ENCODE assay signal across 1 cellular context in genomic region chr10:80078448-80079311, GRCh38.
A peak's percentile ranks its signal among the peaks of the same experiment; 100 is the strongest.
TF ChIP-seq lines count a peak whose summit lies in the region.

Gene TMEM254 (plus strand): TSS chr10:80078665. CDS start chr10:80078700, 35 bp downstream.

TF ChIP-seq in HepG2, 621 proteins besides CTCF, POLR2A, EP300 and RAD21 (continued from another document and continues in another):
- TF ChIP-seq HNF1A (IDR thresholded peaks at IDR 0.05; ENCODE audit: low read depth) (no peak), HNF1A (CRISPR knock-in tag; IDR thresholded peaks at IDR 0.05; ENCODE audit: borderline replicate concordance) (peak; percentile 48; the same call in 1 of the 2 replicates), NFYC (CRISPR knock-in tag; IDR thresholded peaks at IDR 0.05) (no peak), CBX2 (IDR thresholded peaks at IDR 0.05; ENCODE audit: low read depth, low read length) (no peak), CBX2 (CRISPR knock-in tag; IDR thresholded peaks at IDR 0.05; ENCODE audit: low read depth) (no peak), SOX6 (IDR thresholded peaks at IDR 0.05) (no peak), SOX6 (CRISPR knock-in tag; IDR thresholded peaks at IDR 0.05) (no peak; the same call in 1 of the 2 replicates), ZNF432 (CRISPR knock-in tag; IDR thresholded peaks at IDR 0.05; ENCODE audit: borderline replicate concordance) (no peak), CHD2 (IDR thresholded peaks at IDR 0.05; ENCODE audit: low read depth, low read length) (no peak), PHF8 (CRISPR knock-in tag; IDR thresholded peaks at IDR 0.05) (peak; percentile 95), DMTF1 (CRISPR knock-in tag; IDR thresholded peaks at IDR 0.05) (no peak), ZNF83 (CRISPR knock-in tag; IDR thresholded peaks at IDR 0.05; ENCODE audit: borderline replicate concordance) (no peak), ZNF382 (CRISPR knock-in tag; IDR thresholded peaks at IDR 0.05; ENCODE audit: borderline replicate concordance) (no peak), ZNF576 (CRISPR knock-in tag; IDR thresholded peaks at IDR 0.05) (no peak), HOXA7 (CRISPR knock-in tag; IDR thresholded peaks at IDR 0.05) (no peak), GPBP1L1 (CRISPR knock-in tag; IDR thresholded peaks at IDR 0.05) (no peak), CENPX (CRISPR knock-in tag; IDR thresholded peaks at IDR 0.05) (no peak), ZNF720 (CRISPR knock-in tag; IDR thresholded peaks at IDR 0.05) (no peak), ZNF878 (CRISPR knock-in tag; IDR thresholded peaks at IDR 0.05) (no peak), MAX (IDR thresholded peaks at IDR 0.05) (peak; percentile 47; the same call in 1 of the 2 replicates), ESRRA (CRISPR knock-in tag; IDR thresholded peaks at IDR 0.05; ENCODE audit: low read depth) (no peak), WIZ (CRISPR knock-in tag; IDR thresholded peaks at IDR 0.05) (no peak), ZNF792 (CRISPR knock-in tag; IDR thresholded peaks at IDR 0.05) (peak; percentile 7; the same call in 1 of the 2 replicates), ZSCAN9 (CRISPR knock-in tag; IDR thresholded peaks at IDR 0.05; ENCODE audit: borderline replicate concordance) (peak; percentile 28; the same call in 1 of the 2 replicates), TFDP1 (CRISPR knock-in tag; IDR thresholded peaks at IDR 0.05; ENCODE audit: borderline replicate concordance) (peak; percentile 34; the same call in 1 of the 2 replicates), U2AF1 (optimal IDR thresholded peaks at IDR 0.05; ENCODE audit: low read depth, low read length) (peak; percentile 86), FOSL1 (CRISPR knock-in tag; IDR thresholded peaks at IDR 0.05; ENCODE audit: borderline replicate concordance) (no peak), ZNF543 (CRISPR knock-in tag; IDR thresholded peaks at IDR 0.05) (no peak), ZBTB7B (CRISPR knock-in tag; IDR thresholded peaks at IDR 0.05) (peak; percentile 19; the same call in 1 of the 2 replicates), ISL2 (CRISPR knock-in tag; IDR thresholded peaks at IDR 0.05) (no peak), ZNF777 (CRISPR knock-in tag; IDR thresholded peaks at IDR 0.05) (peak; percentile 79), NR2F2 (IDR thresholded peaks at IDR 0.05; ENCODE audit: borderline replicate concordance, low read depth) (no peak), PCBP1 (IDR thresholded peaks at IDR 0.05; ENCODE audit: borderline replicate concordance, low read depth, low read length) (no peak), SOX5 (CRISPR knock-in tag; IDR thresholded peaks at IDR 0.05; ENCODE audit: borderline replicate concordance) (no peak; the same call in 1 of the 2 replicates), SRY (CRISPR knock-in tag; IDR thresholded peaks at IDR 0.05) (peak; percentile 72; the same call in 1 of the 2 replicates), SNAPC5 (CRISPR knock-in tag; IDR thresholded peaks at IDR 0.05; ENCODE audit: borderline replicate concordance) (no peak), POGK (CRISPR knock-in tag; conservative IDR thresholded peaks at IDR 0.05) (no peak), ZNF282 (IDR thresholded peaks at IDR 0.05; ENCODE audit: partially characterized antibody) (no peak), ONECUT2 (CRISPR knock-in tag; IDR thresholded peaks at IDR 0.05) (no peak), PHF20 (CRISPR knock-in tag; IDR thresholded peaks at IDR 0.05) (peak; percentile 83), ZNF670 (CRISPR knock-in tag; IDR thresholded peaks at IDR 0.05; ENCODE audit: borderline replicate concordance) (0 out of 2 replicates have a peak, but pooled peaks have one; percentile 23), RNF219 (CRISPR knock-in tag; IDR thresholded peaks at IDR 0.05) (no peak), ARID4A (CRISPR knock-in tag; IDR thresholded peaks at IDR 0.05; ENCODE audit: borderline replicate concordance) (peak; percentile 79; the same call in 1 of the 2 replicates), ZNF800 (CRISPR knock-in tag; IDR thresholded peaks at IDR 0.05) (0 out of 2 replicates have a peak, but pooled peaks have one; percentile 4)
